Comparison of ENCODE assay signal across 6 cellular contexts in the genomic region with DNA sequence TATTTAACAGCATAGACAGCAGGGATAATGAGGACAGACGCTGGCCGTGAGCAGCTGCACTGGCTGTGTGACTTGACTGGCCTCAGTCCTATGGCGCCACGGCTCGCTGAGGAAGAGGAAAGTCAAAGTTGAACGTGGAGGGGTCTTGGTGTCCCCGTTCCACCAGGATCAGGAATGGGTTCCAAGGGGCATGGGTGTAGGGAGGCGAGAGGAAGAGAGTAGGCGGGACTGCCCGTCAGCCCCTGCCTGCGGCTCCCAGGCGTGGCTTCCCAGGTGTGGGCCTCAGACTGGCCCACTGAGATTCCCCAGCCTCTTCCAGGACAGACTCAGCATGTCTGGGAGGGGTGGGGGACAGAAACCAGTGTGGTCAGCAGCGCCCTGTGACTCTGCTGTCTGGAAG. TPM values are rescaled to one million over a fixed set of nuclear protein-coding genes. Genes with fewer than 3 reads are reported as not detected.
"Had no signal": no experiment of that assay in that cellular context is flagged by ENCODE, and none has a peak within 500 bp of the region (broad histone marks: within the 10 kb centered on the region; RNA-seq: fewer than 3 reads in every experiment).

No MANE protein-coding gene starts in this region.

- H3K4me3 Mint-ChIP-seq: GM23338, H9 had no signal

- H3K4me1 Mint-ChIP-seq: GM23338 had no signal

- DNase-seq: H9, HCEC 1CT, IMR-90 had no signal

- H3K4me2 ChIP-seq: GM23338 had no signal

- H3K4me3 ChIP-seq: GM23338, K562 had no signal

- H3K9me3 Mint-ChIP-seq: GM23338, H9 had no signal

- H2AFZ ChIP-seq: GM23338 had no signal

- H3K27ac Mint-ChIP-seq: GM23338 had no signal

RNA-seq across cellular contexts. Expression of a gene that starts 51.4 kb away (rescaled TPM):
- total RNA-seq: HT-29, IMR-90, K562 had no signal
- polyA plus RNA-seq: K562 had no signal
